ENCODE assay signal across 10 cellular contexts in the genomic region with DNA sequence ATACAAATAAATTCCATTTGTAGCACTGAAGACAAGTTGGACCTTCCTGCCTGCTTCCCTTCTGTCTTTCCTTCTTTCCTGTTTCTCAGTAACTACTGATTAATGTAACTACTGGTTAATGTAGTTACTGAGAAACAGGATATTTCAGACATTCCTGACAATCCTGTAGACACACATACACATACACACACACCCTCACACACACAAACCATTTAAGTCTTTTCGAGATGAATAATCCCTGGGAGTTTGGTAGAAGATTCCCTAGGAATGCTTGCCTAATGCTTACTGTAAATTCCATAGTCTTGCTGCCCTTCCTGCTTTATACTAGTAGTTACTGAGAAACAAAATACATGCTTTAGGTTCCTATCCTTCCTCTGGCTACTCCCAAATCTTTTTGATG.
DNase-seq lines count a peak whose midpoint lies in the region; FAIRE-seq and TF ChIP-seq lines count a peak whose summit lies in the region.
"Had no signal": no experiment of that assay in that cellular context is flagged by ENCODE, and none has a peak within 500 bp of the region (broad histone marks: within the 10 kb centered on the region; RNA-seq: fewer than 3 reads in every experiment).

No MANE protein-coding gene starts in this region.

- no peak for TF ChIP-seq POLR2A in GM12891 (IDR thresholded peaks at IDR 0.05; ENCODE audit: low read depth, low read length)

- H3K4me3 ChIP-seq in AG04449 (ENCODE audit: low read depth, low read length), result no peak overlapping the region
- H3K4me3 ChIP-seq: MG63 had no signal

- DNase-seq in AG04449 (ENCODE audit: low read depth, low spot score), result peak; percentile 98
- DNase-seq in HS-5 (ENCODE audit: low read depth), result peak; percentile 33
- DNase-seq in dedifferentiated amniotic fluid mesenchymal stem cell (ENCODE audit: extremely low spot score), result peak; percentile 89
- peak; percentile 67 for DNase-seq in left kidney (ENCODE audit: low read depth, low spot score)
- no peak for DNase-seq in superior temporal gyrus (ENCODE audit: extremely low spot score)
- DNase-seq in NCI-H1105 treated with DMSO at 0.1 percent for 48 hours (lab: John Stamatoyannopoulos, UW), result no peak
- no peak for DNase-seq in GM12891 (ENCODE audit: insufficient read length, low spot score)
- no peak for DNase-seq in NCI-H1092 treated with DMSO at 0.1 percent for 48 hours (lab: John Stamatoyannopoulos, UW)
- DNase-seq: activated B cell treated with CpG ODN at 0.5 μM for 24 hours, MG63 had no signal

- no peak for FAIRE-seq in GM12891 (lab: Jason Lieb, UNC)

- CTCF ChIA-PET in AG04449 (lab: Yijun Ruan, JAX), result interaction anchor here (3.0 to 9.5 kb wide), 3 partner anchors 9 to 14 kb away, joined by 15 to 106 read pairs (median 63); no protein-coding TSS in a partner anchor

- POLR2A ChIA-PET in AG04449 (lab: Yijun Ruan, JAX), result interaction anchor here (0.5 kb wide), 1 partner anchor 11 kb away, joined by 3 read pairs; no protein-coding TSS in a partner anchor

- TF ChIP-seq CTCF in AG04449 (IDR thresholded peaks at IDR 0.05; ENCODE audit: insufficient read depth, low read length, missing control alignments), result no peak

TF ChIP-seq in GM12891, 5 proteins besides CTCF, POLR2A, EP300 and RAD21:
- TF ChIP-seq POLR2AphosphoS5 (IDR thresholded peaks at IDR 0.05; ENCODE audit: low read depth, low read length), result no peak
- TF ChIP-seq POU2F2 (IDR thresholded peaks at IDR 0.05; ENCODE audit: low read depth, low read length), result no peak
- no peak for TF ChIP-seq TAF1 (IDR thresholded peaks at IDR 0.05; ENCODE audit: low read depth, low read length)
- no peak for TF ChIP-seq PAX5 (IDR thresholded peaks at IDR 0.05; ENCODE audit: insufficient read depth, low read length, severe bottlenecking)
- no peak for TF ChIP-seq SPI1 (IDR thresholded peaks at IDR 0.05; ENCODE audit: low read depth, low read length)

Comparison
In these comparisons a context has a peak if more than half of its experiments do, and no peak if none do; other contexts are left out.
1. DNase-seq: peak in AG04449 (single experiment), HS-5 (single experiment), dedifferentiated amniotic fluid mesenchymal stem cell (single experiment) and left kidney (single experiment); none in superior temporal gyrus (single experiment), NCI-H1105 treated with DMSO at 0.1 percent for 48 hours (single experiment), GM12891 (single experiment) and NCI-H1092 treated with DMSO at 0.1 percent for 48 hours (single experiment).